ENCODE assay signal across 8 cellular contexts in genomic region chr2:69893684-69894481, GRCh38. TPM values are rescaled to one million over a fixed set of nuclear protein-coding genes. Genes with fewer than 3 reads are reported as not detected.
A peak's percentile ranks its signal among the peaks of the same experiment; 100 is the strongest.
DNase-seq lines count a peak whose midpoint lies in the region; ATAC-seq and TF ChIP-seq lines count a peak whose summit lies in the region.

TSS of gene SNRNP27 (plus strand) at chr2:69893956. CDS start at chr2:69893985, 29 bp downstream.

- peak within 1 kb of the TSS; percentile 91 to 99 (median 98) for H3K27ac Mint-ChIP-seq in immature natural killer cell

- H3K27me3 ChIP-seq in smooth muscle cell (ENCODE audit: low read depth), result no peaks in the 10 kb centered on the region

- H3K4me2 ChIP-seq in smooth muscle cell, result peak within 1 kb of the TSS; percentile 92

- H3K9me3 ChIP-seq in smooth muscle cell (replicated peaks; ENCODE audit: low read depth), result no peaks in the 10 kb centered on the region

- H3K27ac ChIP-seq in caudate nucleus (ENCODE audit: low read depth, low read length) (peak within 1 kb of the TSS; percentile 58), smooth muscle cell (ENCODE audit: low read depth) (peak within 1 kb of the TSS; percentile 74)

- H3K4me3 ChIP-seq in GM12865 (ENCODE audit: low read depth, low read length), result peak within 1 kb of the TSS; percentile 71
- peak within 1 kb of the TSS; percentile 83 for H3K4me3 ChIP-seq in smooth muscle cell

- TF ChIP-seq CTCF in GM12865 (IDR thresholded peaks at IDR 0.05; ENCODE audit: insufficient read depth, low read depth, low read length, missing control alignments) (no peak), smooth muscle cell (IDR thresholded peaks at IDR 0.05; ENCODE audit: borderline replicate concordance, insufficient read depth, poor library complexity, severe bottlenecking) (no peak)

- H3K36me3 Mint-ChIP-seq in immature natural killer cell, result peaks cover 13 to 25% (median 13%) of the 10 kb centered on the region in 3 donors

- H3K27me3 Mint-ChIP-seq in immature natural killer cell (ENCODE audit: low read depth in 3 of 3), result peaks cover 1 to 6% (median 3%) of the 10 kb centered on the region in 3 donors

- peaks cover 13% of the 10 kb centered on the region for H3K36me3 ChIP-seq in smooth muscle cell (ENCODE audit: low read depth)

- H2AFZ ChIP-seq in smooth muscle cell (ENCODE audit: low read depth), result peak within 1 kb of the TSS; percentile 100

- no peaks in the 10 kb centered on the region for H4K20me1 ChIP-seq in smooth muscle cell (ENCODE audit: low read depth)

- ATAC-seq in HG02973 (IDR thresholded peaks at IDR 0.05; ENCODE audit: unreplicated experiment) (peak; percentile 65), GM18519 (IDR thresholded peaks at IDR 0.05; ENCODE audit: low FRiP score, unreplicated experiment) (no peak)

- H3K4me1 ChIP-seq in smooth muscle cell (ENCODE audit: low read depth), result peaks cover 5% of the 10 kb centered on the region

- peaks cover 35 to 51% of the 10 kb centered on the region in 2 donors for H3K4me1 Mint-ChIP-seq in immature natural killer cell

- peaks cover 31% of the 10 kb centered on the region for H3K79me2 ChIP-seq in smooth muscle cell (ENCODE audit: low read depth)

- WGBS in smooth muscle cell (ENCODE audit: low lambda C conversion rate), result under 1% methylated on average over 31 of the region's 31 CpGs

- peak within 1 kb of the TSS; percentile 94 for H3K9ac ChIP-seq in smooth muscle cell (ENCODE audit: low read depth)

- no peaks in the 10 kb centered on the region for H3K9me3 Mint-ChIP-seq in immature natural killer cell

- DNase-seq in GM12865 (ENCODE audit: low read depth), result peak; percentile 89
- peak; percentile 62 to 87 for DNase-seq in NCI-H446 (lab: John Stamatoyannopoulos, UW)
- peak; percentile 73 for DNase-seq in activated CD4-positive, CD25-positive, alpha-beta regulatory T cell treated with anti-CD3 and anti-CD28 coated beads, Interleukin-2, amount 50 U/mL, for 16 hours (ENCODE audit: low read depth, low spot score)
- DNase-seq in caudate nucleus (lab: John Stamatoyannopoulos, UW), result peak in 59 of 61 donors; percentile 18 to 86 (median 64)
- DNase-seq in immature natural killer cell, result peak; percentile 69 to 82 (median 78)
- peak; percentile 11 for DNase-seq in smooth muscle cell (lab: John Stamatoyannopoulos, UW; ENCODE audit: unreplicated experiment)

- no peaks in the 10 kb centered on the region for H3F3A ChIP-seq in smooth muscle cell (ENCODE audit: low read depth)

- H3K4me3 Mint-ChIP-seq in immature natural killer cell, result peak within 1 kb of the TSS; percentile 99 to 100 (median 100)

RNA-seq across cellular contexts. Expression of gene SNRNP27, which starts in this region (rescaled TPM):
- 10 to 100 TPM; 65.4 to 79.7 (median 78.8) TPM for polyA plus RNA-seq in immature natural killer cell
- 82.7 and 97.8 TPM in 2 replicates for total RNA-seq in smooth muscle cell
- 67.9 and 81.8 TPM in 2 replicates for polyA plus RNA-seq in smooth muscle cell

Comparison
In these comparisons a context has a peak if more than half of its experiments do, and no peak if none do; other contexts are left out.
1. DNase-seq: peak in every context shown above with its lines; median percentile 89 in GM12865; 78 in immature natural killer cell; 74 in NCI-H446; 73 in activated CD4-positive, CD25-positive, alpha-beta regulatory T cell treated with anti-CD3 and anti-CD28 coated beads, Interleukin-2, amount 50 U/mL, for 16 hours; 64 in caudate nucleus; 11 in smooth muscle cell.